In the genomic region with DNA sequence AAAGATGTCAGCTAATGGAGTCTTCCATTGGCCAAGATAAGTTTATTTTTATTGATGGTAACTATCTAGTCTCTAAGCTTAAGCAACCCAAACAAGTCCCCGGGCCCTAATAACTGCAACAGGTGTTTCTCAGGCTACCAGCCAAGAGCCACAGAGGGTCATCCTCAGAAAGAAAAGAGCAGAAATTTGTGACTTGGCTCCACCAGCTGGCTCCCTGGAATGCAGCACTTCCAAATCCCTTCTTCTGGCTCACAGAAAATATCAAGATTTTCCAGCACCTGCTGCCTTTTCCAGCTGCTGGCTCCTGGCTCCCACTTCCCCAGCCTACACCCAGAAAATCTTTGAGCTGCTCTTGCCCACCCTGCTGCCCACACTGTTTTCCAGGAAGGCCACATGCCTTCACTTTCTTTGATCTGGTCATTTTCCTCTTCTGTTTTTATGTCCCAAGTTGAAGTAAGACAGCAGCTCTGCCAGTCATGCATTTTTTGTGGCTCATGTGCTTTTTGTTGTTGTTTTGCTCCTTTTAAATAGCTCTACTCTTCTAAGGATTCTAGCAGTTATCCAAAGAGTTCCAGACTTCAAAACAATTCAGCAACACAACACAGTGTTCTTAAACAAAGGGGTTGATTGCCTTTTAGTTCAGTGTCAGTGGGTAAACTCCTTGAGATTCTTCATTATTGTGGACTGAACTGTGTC, we compare ENCODE assay signal across 15 cellular contexts.
DNase-seq lines count a peak whose midpoint lies in the region; ATAC-seq, FAIRE-seq and TF ChIP-seq lines count a peak whose summit lies in the region.
"Had no signal": no experiment of that assay in that cellular context is flagged by ENCODE, and none has a peak within 500 bp of the region (broad histone marks: within the 10 kb centered on the region; RNA-seq: fewer than 3 reads in every experiment).

No MANE protein-coding gene starts in this region.

- no peak overlapping the region for H3K4me2 ChIP-seq in mesenchymal stem cell (ENCODE audit: low read length, poor library complexity, severe bottlenecking)

- H2BK5ac ChIP-seq in mesenchymal stem cell (ENCODE audit: low read depth, low read length, poor library complexity, severe bottlenecking), result no peak overlapping the region

- H3K4me3 Mint-ChIP-seq in HFFc6, result no peak overlapping the region
- H3K4me3 Mint-ChIP-seq in WTC11, result no peak overlapping the region
- H3K4me3 Mint-ChIP-seq: memory B cell; stimulated activated naive CD8-positive, alpha-beta T cell treated with anti-CD3 and anti-CD28 coated beads, Interleukin-15, amount 100 ng/mL, for 72 hours had no signal

- H3K4me3 ChIP-seq in mesenchymal stem cell (ENCODE audit: insufficient read depth in 1 of 2, low read depth in 1 of 2, low read length in 2 of 2) (no peak overlapping the region), right cardiac atrium (ENCODE audit: low read length) (no peak overlapping the region)
- H3K4me3 ChIP-seq: breast epithelium had no signal

- H3K4me1 Mint-ChIP-seq in HFFc6 (ENCODE audit: low read depth), result peaks cover 61% of the 10 kb centered on the region
- peaks cover 6% of the 10 kb centered on the region; the same call in 1 of the 2 replicates for H3K4me1 Mint-ChIP-seq in WTC11
- H3K4me1 Mint-ChIP-seq: memory B cell had no signal

- H3K18ac ChIP-seq in mesenchymal stem cell (ENCODE audit: low read depth in 1 of 2, low read length in 2 of 2), result no peak overlapping the region

- H3K27me3 ChIP-seq in mesenchymal stem cell (ENCODE audit: control insufficient read depth in 1 of 2, insufficient read depth in 1 of 2, low read length in 2 of 2) (no peaks in the 10 kb centered on the region), right cardiac atrium (ENCODE audit: control insufficient read depth, insufficient read depth) (no peaks in the 10 kb centered on the region)
- H3K27me3 ChIP-seq: breast epithelium had no signal

- ATAC-seq in WTC11 (peak; percentile 78), HG03135 (IDR thresholded peaks at IDR 0.05; ENCODE audit: unreplicated experiment) (no peak), HG02571 (IDR thresholded peaks at IDR 0.05; ENCODE audit: unreplicated experiment) (no peak), right cardiac atrium (no peak)
- ATAC-seq: stimulated activated naive CD8-positive, alpha-beta T cell treated with anti-CD3 and anti-CD28 coated beads, Interleukin-15, amount 100 ng/mL, for 72 hours had no signal

- FAIRE-seq in D721Med (lab: Jason Lieb, UNC), result no peak
- FAIRE-seq: HTR-8/SVneo had no signal

- no peak overlapping the region for H2AFZ ChIP-seq in mesenchymal stem cell (ENCODE audit: low read depth, low read length)

- H3K9me3 Mint-ChIP-seq in HFFc6, result peaks cover 22% of the 10 kb centered on the region
- H3K9me3 Mint-ChIP-seq in WTC11, result no peaks in the 10 kb centered on the region

- H3K27ac ChIP-seq in mesenchymal stem cell (ENCODE audit: low read length, poor library complexity, severe bottlenecking), result no peak overlapping the region
- no peak overlapping the region for H3K27ac ChIP-seq in right cardiac atrium (ENCODE audit: low read length)
- H3K27ac ChIP-seq: breast epithelium, C4-2B had no signal

- no peak overlapping the region for H2AK5ac ChIP-seq in mesenchymal stem cell (ENCODE audit: low read length, severe bottlenecking)

- H2BK120ac ChIP-seq in mesenchymal stem cell (ENCODE audit: low read depth, low read length), result no peak overlapping the region

- no peak overlapping the region for H3K4ac ChIP-seq in mesenchymal stem cell (ENCODE audit: low read depth in 1 of 2, low read length in 2 of 2)

- H3K4me1 ChIP-seq in mesenchymal stem cell (ENCODE audit: control insufficient read depth, insufficient read depth, low read depth, low read length) (no peaks in the 10 kb centered on the region), right cardiac atrium (ENCODE audit: control insufficient read depth, insufficient read depth, low read length) (no peaks in the 10 kb centered on the region)
- H3K4me1 ChIP-seq: breast epithelium had no signal

- WGBS in mesenchymal stem cell, result 56% methylated on average over 1 of the region's 1 CpG
- WGBS in right cardiac atrium, result 30% methylated on average over 1 of the region's 1 CpG

- no peaks in the 10 kb centered on the region for H3K36me3 ChIP-seq in mesenchymal stem cell (ENCODE audit: control insufficient read depth in 1 of 2, insufficient read depth in 2 of 2, low read depth in 1 of 2, low read length in 2 of 2)
- H3K36me3 ChIP-seq: breast epithelium had no signal

- peaks cover 17% of the 10 kb centered on the region for H3K9me3 ChIP-seq in mesenchymal stem cell (ENCODE audit: control insufficient read depth, low read length)
- peaks cover 1% of the 10 kb centered on the region for H3K9me3 ChIP-seq in right cardiac atrium (ENCODE audit: control insufficient read depth, low read length)

- DNase-seq in D721Med (ENCODE audit: insufficient read length, low spot score) (no peak), HFFc6 (peak; percentile 31), WTC11 (ENCODE audit: low spot score) (peak; percentile 14), mesenchymal stem cell (peak; percentile 49), EL (no peak), right cardiac atrium (no peak)
- DNase-seq: NCI-H526; stimulated activated CD4-positive, alpha-beta T cell treated with anti-CD3 and anti-CD28 coated beads, Interleukin-4, amount 100 ng/mL, for 4 hours; stimulated activated naive CD8-positive, alpha-beta T cell treated with anti-CD3 and anti-CD28 coated beads, Interleukin-15, amount 100 ng/mL, for 72 hours had no signal

- H3K23ac ChIP-seq in mesenchymal stem cell (ENCODE audit: low read length in 2 of 2), result no peak overlapping the region

- POLR2A ChIA-PET in WTC11 (lab: Charles Lee), result no interaction called here

- H3K14ac ChIP-seq in mesenchymal stem cell (ENCODE audit: low read length in 2 of 2), result no peak overlapping the region

- CTCF ChIA-PET in WTC11 (lab: Charles Lee), result interaction anchor here (0.9 to 1.2 kb wide), 5 partner anchors 22 to 363 kb away, joined by 3 to 6 read pairs (median 5); no protein-coding TSS in a partner anchor

- no peaks in the 10 kb centered on the region; the same call in 1 of the 2 replicates for H3K27me3 Mint-ChIP-seq in HFFc6 (ENCODE audit: insufficient read depth)
- H3K27me3 Mint-ChIP-seq in WTC11 (ENCODE audit: low read depth), result no peaks in the 10 kb centered on the region
- H3K27me3 Mint-ChIP-seq: stimulated activated naive CD8-positive, alpha-beta T cell treated with anti-CD3 and anti-CD28 coated beads, Interleukin-15, amount 100 ng/mL, for 72 hours had no signal

- no peak overlapping the region for H4K8ac ChIP-seq in mesenchymal stem cell (ENCODE audit: low read length)

- intact Hi-C loops in right cardiac atrium (cut with DNase I), result no loop called here

- H2BK15ac ChIP-seq in mesenchymal stem cell (ENCODE audit: low read depth, poor library complexity, severe bottlenecking), result no peak overlapping the region

- TF ChIP-seq CTCF in D721Med (IDR thresholded peaks at IDR 0.05; ENCODE audit: insufficient read depth, missing control alignments), result peak; percentile 22
- TF ChIP-seq CTCF in HFFc6 (IDR thresholded peaks at IDR 0.05), result no peak; the same call in 1 of the 2 replicates
- TF ChIP-seq CTCF in WTC11 (IDR thresholded peaks at IDR 0.05), result no peak

- H3K36me3 Mint-ChIP-seq in HFFc6 (ENCODE audit: low read depth) (peaks cover 34% of the 10 kb centered on the region), WTC11 (no peaks in the 10 kb centered on the region)
- H3K36me3 Mint-ChIP-seq: memory B cell had no signal

- H3K79me1 ChIP-seq in mesenchymal stem cell (replicated peaks; ENCODE audit: low read length, poor library complexity, severe bottlenecking), result no peaks in the 10 kb centered on the region

- no peak overlapping the region for H2BK12ac ChIP-seq in mesenchymal stem cell (ENCODE audit: low read length in 2 of 2)

- no peak overlapping the region for H4K91ac ChIP-seq in mesenchymal stem cell (ENCODE audit: low read length)

- peak overlapping the region; percentile 61 for H3K27ac Mint-ChIP-seq in HFFc6
- H3K27ac Mint-ChIP-seq in WTC11, result no peak overlapping the region
- H3K27ac Mint-ChIP-seq: memory B cell; stimulated activated naive CD8-positive, alpha-beta T cell treated with anti-CD3 and anti-CD28 coated beads, Interleukin-15, amount 100 ng/mL, for 72 hours had no signal

- H3K9ac ChIP-seq in mesenchymal stem cell (ENCODE audit: low read length), result no peak overlapping the region

TF ChIP-seq in WTC11, 78 proteins besides CTCF, POLR2A, EP300 and RAD21 (continues in another document):
- TF ChIP-seq ETV6 (CRISPR knock-in tag; IDR thresholded peaks at IDR 0.05) (no peak), TEAD4 (CRISPR knock-in tag; IDR thresholded peaks at IDR 0.05) (no peak), ZNF671 (CRISPR knock-in tag; IDR thresholded peaks at IDR 0.05) (no peak), SMAD4 (CRISPR knock-in tag; IDR thresholded peaks at IDR 0.05) (no peak), IRF2 (CRISPR knock-in tag; IDR thresholded peaks at IDR 0.05; ENCODE audit: borderline replicate concordance, low read depth) (no peak), NFE2L1 (CRISPR knock-in tag; IDR thresholded peaks at IDR 0.05) (no peak), NR3C1 (CRISPR knock-in tag; conservative IDR thresholded peaks at IDR 0.05; ENCODE audit: low read depth) (no peak), GABPB1 (CRISPR knock-in tag; IDR thresholded peaks at IDR 0.05) (no peak), FOXK1 (CRISPR knock-in tag; IDR thresholded peaks at IDR 0.05) (no peak), ZNF232 (CRISPR knock-in tag; IDR thresholded peaks at IDR 0.05) (no peak), SOX15 (CRISPR knock-in tag; IDR thresholded peaks at IDR 0.05) (no peak), ZNF263 (CRISPR knock-in tag; IDR thresholded peaks at IDR 0.05; ENCODE audit: low read depth) (no peak)
- TF ChIP-seq, protein P1, sequence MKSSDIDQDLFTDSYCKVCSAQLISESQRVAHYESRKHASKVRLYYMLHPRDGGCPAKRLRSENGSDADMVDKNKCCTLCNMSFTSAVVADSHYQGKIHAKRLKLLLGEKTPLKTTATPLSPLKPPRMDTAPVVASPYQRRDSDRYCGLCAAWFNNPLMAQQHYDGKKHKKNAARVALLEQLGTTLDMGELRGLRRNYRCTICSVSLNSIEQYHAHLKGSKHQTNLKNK (CRISPR knock-in tag; IDR thresholded peaks at IDR 0.05), result no peak
- TF ChIP-seq, protein P2, sequence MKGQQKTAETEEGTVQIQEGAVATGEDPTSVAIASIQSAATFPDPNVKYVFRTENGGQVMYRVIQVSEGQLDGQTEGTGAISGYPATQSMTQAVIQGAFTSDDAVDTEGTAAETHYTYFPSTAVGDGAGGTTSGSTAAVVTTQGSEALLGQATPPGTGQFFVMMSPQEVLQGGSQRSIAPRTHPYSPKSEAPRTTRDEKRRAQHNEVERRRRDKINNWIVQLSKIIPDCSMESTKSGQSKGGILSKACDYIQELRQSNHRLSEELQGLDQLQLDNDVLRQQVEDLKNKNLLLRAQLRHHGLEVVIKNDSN (CRISPR knock-in tag; IDR thresholded peaks at IDR 0.05), result no peak
- TF ChIP-seq, protein P3, sequence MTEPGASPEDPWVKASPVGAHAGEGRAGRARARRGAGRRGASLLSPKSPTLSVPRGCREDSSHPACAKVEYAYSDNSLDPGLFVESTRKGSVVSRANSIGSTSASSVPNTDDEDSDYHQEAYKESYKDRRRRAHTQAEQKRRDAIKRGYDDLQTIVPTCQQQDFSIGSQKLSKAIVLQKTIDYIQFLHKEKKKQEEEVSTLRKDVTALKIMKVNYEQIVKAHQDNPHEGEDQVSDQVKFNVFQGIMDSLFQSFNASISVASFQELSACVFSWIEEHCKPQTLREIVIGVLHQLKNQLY (CRISPR knock-in tag; IDR thresholded peaks at IDR 0.05), result no peak

Comparison
In these comparisons a context has a peak if more than half of its experiments do, and no peak if none do; other contexts are left out.
1. DNase-seq: peak in HFFc6 (single experiment), WTC11 (single experiment) and mesenchymal stem cell (single experiment); none in D721Med (single experiment), EL (single experiment) and right cardiac atrium (0 of 3).